8 cellular contexts compared by ENCODE assay signal in genomic region chr4:81471361-81472248, GRCh38. TPM values are rescaled to one million over a fixed set of nuclear protein-coding genes. Genes with fewer than 3 reads are reported as not detected.
DNase-seq lines count a peak whose midpoint lies in the region; ATAC-seq and TF ChIP-seq lines count a peak whose summit lies in the region.

Gene RASGEF1B (minus strand): TSS chr4:81471907. CDS start chr4:81459508, 12,399 bp downstream.

- TF ChIP-seq CTCF in left lung (IDR thresholded peaks at IDR 0.05): no peak

- intact Hi-C loops in left lung (cut with DNase I): no loop called here

- H3K4me1 ChIP-seq in left lung: peaks cover 19 to 54% of the 10 kb centered on the region in 2 donors

- no peaks in the 10 kb centered on the region for H3K36me3 ChIP-seq in left lung

- H3K27ac ChIP-seq in left lung: peak within 1 kb of the TSS; percentile 95 to 96

- ATAC-seq in GM19324 (IDR thresholded peaks at IDR 0.05; ENCODE audit: low FRiP score, unreplicated experiment): peak; percentile 98
- ATAC-seq in HG03442 (IDR thresholded peaks at IDR 0.05; ENCODE audit: unreplicated experiment): peak; percentile 92
- ATAC-seq in left lung: peak; percentile 93

- peak; percentile 58 to 61 for DNase-seq in AML-193 (lab: John Stamatoyannopoulos, UW)
- DNase-seq in NCI-H526 treated with DMSO at 0.1 percent for 48 hours (lab: John Stamatoyannopoulos, UW): peak; percentile 50
- peak; percentile 92 for DNase-seq in activated CD4-positive, alpha-beta T cell treated with anti-CD3 and anti-CD28 coated beads, Interleukin-2, amount 50 U/mL, for 1 hour
- peak; percentile 65 for DNase-seq in cortex of kidney (lab: John Stamatoyannopoulos, UW)
- peak; percentile 95 to 97 for DNase-seq in left lung
- peak; percentile 96 for DNase-seq in stimulated activated CD4-positive, alpha-beta T cell treated with anti-CD3 and anti-CD28 coated beads, Interleukin-2, amount 100 ng/mL, for 4 hours (ENCODE audit: low read depth)

- peak within 1 kb of the TSS; percentile 81 to 95 for H3K4me3 ChIP-seq in left lung

- H3K27me3 ChIP-seq in left lung: peaks cover 0 to 18% of the 10 kb centered on the region in 2 donors

- no peaks in the 10 kb centered on the region for H3K9me3 ChIP-seq in left lung

RNA-seq across cellular contexts. Expression of gene RASGEF1B, which starts in this region (rescaled TPM):
- total RNA-seq in left lung: 10 to 100 TPM; 24.8 to 34.7 TPM

Comparison
In these comparisons a context has a peak if more than half of its experiments do, and no peak if none do; other contexts are left out.
1. Peak in every context shown above with its lines: DNase-seq, ATAC-seq, H3K4me3 ChIP-seq and H3K27ac ChIP-seq.